In genomic region chr19:44581288-44581687, GRCh38 we compare ENCODE assay signal across 27 cellular contexts. TPM values are rescaled to one million over a fixed set of nuclear protein-coding genes. Genes with fewer than 3 reads are reported as not detected.
DNase-seq lines count a peak whose midpoint lies in the region; ATAC-seq, FAIRE-seq and TF ChIP-seq lines count a peak whose summit lies in the region.
"Had no signal": no experiment of that assay in that cellular context is flagged by ENCODE, and none has a peak within 500 bp of the region (broad histone marks: within the 10 kb centered on the region; RNA-seq: fewer than 3 reads in every experiment).

No MANE protein-coding gene starts in this region.

- H2BK20ac ChIP-seq in IMR-90 (ENCODE audit: low read depth, low read length) (no peak overlapping the region), H1 (ENCODE audit: low read length) (no peak overlapping the region)

- H3K14ac ChIP-seq in IMR-90 (replicated peaks; ENCODE audit: low read depth, low read length), result no peak overlapping the region
- H3K14ac ChIP-seq in H1 (ENCODE audit: insufficient read length), result no peak overlapping the region

- H3K4me1 ChIP-seq in IMR-90 (ENCODE audit: control insufficient read depth, insufficient read depth, low read length) (peaks cover 3% of the 10 kb centered on the region), H1 (replicated peaks in 1 of 4; ENCODE audit: control insufficient read depth in 3 of 4, insufficient read depth in 4 of 4, low read length in 3 of 4) (no peaks in the 10 kb centered on the region), mucosa of rectum (ENCODE audit: control insufficient read depth in 2 of 2, insufficient read depth in 2 of 2, low read length in 2 of 2) (peaks cover 2 to 15% of the 10 kb centered on the region in 2 donors)
- H3K4me1 ChIP-seq: BE2C had no signal

- no peak for TF ChIP-seq RAD21 in IMR-90 (IDR thresholded peaks at IDR 0.05; ENCODE audit: low read length)
- no peak for TF ChIP-seq RAD21 in H1 (IDR thresholded peaks at IDR 0.05 in 1 of 2, conservative IDR thresholded peaks at IDR 0.05 in 1 of 2; ENCODE audit: low read depth in 2 of 2, low read length in 2 of 2)

- H2BK12ac ChIP-seq in H1 (ENCODE audit: low read depth, low read length), result peak overlapping the region; percentile 39; the same call in 1 of the 2 replicates

- H2BK120ac ChIP-seq in IMR-90 (ENCODE audit: low read depth, low read length) (peak overlapping the region; percentile 2; the same call in 1 of the 2 replicates), H1 (replicated peaks; ENCODE audit: low read depth, low read length) (no peak overlapping the region)

- in situ Hi-C loops in IMR-90 (cut with MboI; ENCODE audit: low sequenced_read_pairs), result no loop called here

- no peaks in the 10 kb centered on the region for H3K27me3 ChIP-seq in IMR-90 (ENCODE audit: control insufficient read depth, insufficient read depth, low read length)
- H3K27me3 ChIP-seq in H1 (replicated peaks in 1 of 4; ENCODE audit: control insufficient read depth in 3 of 4, extremely low read depth in 1 of 4, insufficient read depth in 3 of 4, low read length in 3 of 4), result no peaks in the 10 kb centered on the region
- H3K27me3 ChIP-seq in mucosa of rectum (ENCODE audit: control insufficient read depth in 2 of 2, insufficient read depth in 2 of 2, low read length in 2 of 2), result no peaks in the 10 kb centered on the region
- H3K27me3 ChIP-seq: BE2C; BLaER1 treated with 17β-estradiol and CSF1 and Interleukin-3, amounts not matched to agents 10 nM and 100 nM had no signal

- peak overlapping the region; percentile 3; the same call in 1 of the 3 replicates for H2BK15ac ChIP-seq in IMR-90 (ENCODE audit: low read depth, low read length)
- H2BK15ac ChIP-seq in H1 (ENCODE audit: low read length), result no peak overlapping the region

- no peak overlapping the region for H3K56ac ChIP-seq in IMR-90 (ENCODE audit: extremely low read depth, insufficient read depth, low read length)
- peak overlapping the region; percentile 12 for H3K56ac ChIP-seq in H1 (replicated peaks; ENCODE audit: insufficient read length, low read depth, low read length)

- H3K9me3 ChIP-seq in IMR-90 (ENCODE audit: control insufficient read depth, insufficient read depth, low read length) (peaks cover 2% of the 10 kb centered on the region; the same call in 1 of the 2 replicates), H1 (ENCODE audit: insufficient read depth in 2 of 2, low read depth in 1 of 2, low read length in 1 of 2) (peaks cover 4 to 7% of the 10 kb centered on the region in 2 experiments; a peak in 3 of 4 replicates), mucosa of rectum (ENCODE audit: control insufficient read depth in 2 of 2, low read length in 2 of 2) (no peaks in the 10 kb centered on the region)
- H3K9me3 ChIP-seq: BE2C had no signal

- H3K9me1 ChIP-seq in IMR-90 (ENCODE audit: insufficient read depth, low read length), result peaks cover 5% of the 10 kb centered on the region; the same call in 1 of the 2 replicates

- no peak for TF ChIP-seq EP300 in H1 (IDR thresholded peaks at IDR 0.05; ENCODE audit: borderline replicate concordance in 1 of 2, low read depth in 2 of 2, low read length in 2 of 2)

- POLR2A ChIA-PET in IMR-90 (lab: Charles Lee; ENCODE audit: unreplicated experiment) (no interaction called here), H1 (lab: Charles Lee; ENCODE audit: partially characterized antibody) (interaction anchor here (0.9 kb wide), 1 partner anchor 12 kb away, joined by 4 read pairs; no protein-coding TSS in a partner anchor)

- H3K79me2 ChIP-seq in H1 (ENCODE audit: control insufficient read depth in 1 of 2, insufficient read depth in 2 of 2, low read length in 2 of 2), result no peaks in the 10 kb centered on the region

- CTCF ChIA-PET in IMR-90 (lab: Yijun Ruan, JAX) (no interaction called here), H1 (lab: Charles Lee; ENCODE audit: partially characterized antibody) (interaction anchor here (0.7 to 5.7 kb wide), 6 partner anchors 10 to 81 kb away, joined by 3 to 37 read pairs (median 16); partner anchors contain the start of gene PVR)

- H4K91ac ChIP-seq in IMR-90 (ENCODE audit: insufficient read depth, low read depth, low read length) (no peak overlapping the region), H1 (replicated peaks; ENCODE audit: insufficient read length, low read length) (no peak overlapping the region)

- WGBS in IMR-90 (ENCODE audit: extremely low coverage in 2 of 2, insufficient read length in 1 of 2), 2 experiments, result 100% methylated on average over 2 of the region's 2 CpGs; no CpG with 5 or more reads in 1 of the 2 experiments
- WGBS in H1 (ENCODE audit: extremely low coverage in 1 of 2, insufficient coverage in 1 of 2, insufficient read length in 1 of 2, insufficient replicate concordance in 2 of 2, low coverage in 1 of 2, low lambda C conversion rate in 2 of 2, missing lambda C conversion rate in 1 of 2), 2 experiments, result 86% methylated on average over 2 of the region's 2 CpGs; no CpG with 5 or more reads in 1 of the 2 experiments

- FAIRE-seq in H1 (lab: Jason Lieb, UNC), result no peak
- FAIRE-seq: GM12891, GM18507 had no signal

- H3K27ac ChIP-seq in IMR-90 (ENCODE audit: insufficient read depth, low read length) (no peak overlapping the region), H1 (ENCODE audit: low read depth, low read length) (no peak overlapping the region), mucosa of rectum (ENCODE audit: low read depth in 2 of 2, low read length in 2 of 2) (peak overlapping the region; percentile 56)
- H3K27ac ChIP-seq: BLaER1 treated with 17β-estradiol and CSF1 and Interleukin-3, amounts not matched to agents 10 nM and 100 nM had no signal

- dilution Hi-C loops in IMR-90 (cut with HindIII; ENCODE audit: low sequenced_read_pairs, unreplicated experiment), result no loop called here

- H2AFZ ChIP-seq in IMR-90 (replicated peaks; ENCODE audit: low read length, poor library complexity) (no peak overlapping the region), H1 (ENCODE audit: low read length) (no peak overlapping the region)

- H3K4ac ChIP-seq in IMR-90 (ENCODE audit: low read depth, low read length) (0 out of 2 replicates have a peak overlapping the region, but pooled peaks have one; percentile 7), H1 (replicated peaks; ENCODE audit: insufficient read length, low read depth, low read length) (no peak overlapping the region)

- BruUV-seq in IMR-90 (replicated peaks; lab: Mats Ljungman, UMichigan), result no TSS peak

- H3K79me1 ChIP-seq in IMR-90 (ENCODE audit: low read depth in 1 of 2, low read length in 2 of 2) (no peaks in the 10 kb centered on the region), H1 (ENCODE audit: low read depth, low read length) (no peaks in the 10 kb centered on the region)

- no peak overlapping the region for H3K27ac Mint-ChIP-seq in glutamatergic neuron (ENCODE audit: unreplicated experiment)
- H3K27ac Mint-ChIP-seq: CD4-positive, alpha-beta memory T cell; H9; HFFc6 had no signal

- H4K8ac ChIP-seq in IMR-90 (ENCODE audit: low read depth in 2 of 2, low read length in 2 of 2) (no peak overlapping the region), H1 (ENCODE audit: extremely low read depth, insufficient read depth, low read length) (peak overlapping the region; percentile 36)

- H3K36me3 ChIP-seq in IMR-90 (ENCODE audit: control insufficient read depth, insufficient read depth, low read length) (no peaks in the 10 kb centered on the region), H1 (ENCODE audit: control insufficient read depth in 2 of 4, insufficient read depth in 4 of 4, low read length in 3 of 4) (no peaks in the 10 kb centered on the region), mucosa of rectum (ENCODE audit: control insufficient read depth in 2 of 2, insufficient read depth in 2 of 2, low read length in 2 of 2) (no peaks in the 10 kb centered on the region)
- H3K36me3 ChIP-seq: BE2C; BLaER1 treated with 17β-estradiol and CSF1 and Interleukin-3, amounts not matched to agents 10 nM and 100 nM had no signal

- TF ChIP-seq CTCF in IMR-90 (conservative IDR thresholded peaks at IDR 0.05; ENCODE audit: low read depth, low read length), result no peak
- TF ChIP-seq CTCF in H1 (IDR thresholded peaks at IDR 0.05; ENCODE audit: control extremely low read depth in 1 of 3, insufficient read depth in 1 of 3, low read depth in 1 of 3, low read length in 3 of 3), result no peak
- no peak for TF ChIP-seq CTCF in glutamatergic neuron (IDR thresholded peaks at IDR 0.05; ENCODE audit: partially characterized antibody, unreplicated experiment)

- H3K4me3 ChIP-seq in IMR-90 (ENCODE audit: insufficient read depth, low read depth, low read length), result no peak overlapping the region
- no peak overlapping the region for H3K4me3 ChIP-seq in H1 (ENCODE audit: extremely low read depth in 1 of 4, insufficient read depth in 2 of 4, low read depth in 3 of 4, low read length in 4 of 4)
- no peak overlapping the region for H3K4me3 ChIP-seq in mucosa of rectum (ENCODE audit: low read length in 2 of 2)
- H3K4me3 ChIP-seq: A549; BLaER1 treated with 17β-estradiol and CSF1 and Interleukin-3, amounts not matched to agents 10 nM and 100 nM had no signal

- H3K36me3 Mint-ChIP-seq in glutamatergic neuron (ENCODE audit: unreplicated experiment), result no peaks in the 10 kb centered on the region

- no peak overlapping the region for H2AK9ac ChIP-seq in IMR-90 (replicated peaks; ENCODE audit: low read depth, low read length, poor library complexity)

- no peaks in the 10 kb centered on the region for H4K20me1 ChIP-seq in IMR-90 (ENCODE audit: insufficient read depth, low read length)
- no peaks in the 10 kb centered on the region for H4K20me1 ChIP-seq in H1 (replicated peaks in 1 of 2; ENCODE audit: control insufficient read depth in 1 of 2, insufficient read depth in 2 of 2, low read length in 2 of 2)
- H4K20me1 ChIP-seq: BLaER1 treated with 17β-estradiol and CSF1 and Interleukin-3, amounts not matched to agents 10 nM and 100 nM had no signal

- H3K23ac ChIP-seq in IMR-90 (ENCODE audit: low read depth, low read length), result no peak overlapping the region
- H3K23ac ChIP-seq in H1 (ENCODE audit: insufficient read length), result no peak overlapping the region

- no peaks in the 10 kb centered on the region for H3K4me1 Mint-ChIP-seq in glutamatergic neuron (ENCODE audit: low read depth, unreplicated experiment)
- H3K4me1 Mint-ChIP-seq: CD4-positive, alpha-beta memory T cell had no signal

- intact Hi-C loops in IMR-90 (cut with micrococcal nuclease), result no loop called here
- intact Hi-C loops in left cardiac atrium (cut with DNase I), result no loop called here

- no peak overlapping the region for H3K9ac ChIP-seq in IMR-90 (ENCODE audit: low read depth, low read length)
- no peak overlapping the region for H3K9ac ChIP-seq in H1 (replicated peaks in 1 of 4; ENCODE audit: extremely low read depth in 1 of 4, low read depth in 3 of 4, low read length in 3 of 4)
- no peak overlapping the region for H3K9ac ChIP-seq in mucosa of rectum (ENCODE audit: low read depth in 1 of 2, low read length in 2 of 2)
- H3K9ac ChIP-seq: BLaER1 treated with 17β-estradiol and CSF1 and Interleukin-3, amounts not matched to agents 10 nM and 100 nM had no signal

- H3K27me3 Mint-ChIP-seq in glutamatergic neuron (ENCODE audit: unreplicated experiment), result peaks cover 2% of the 10 kb centered on the region

- H3K4me2 ChIP-seq in IMR-90 (ENCODE audit: low read depth, low read length), result no peak overlapping the region
- no peak overlapping the region for H3K4me2 ChIP-seq in H1 (ENCODE audit: insufficient read depth in 1 of 2, low read depth in 2 of 2, low read length in 2 of 2)
- H3K4me2 ChIP-seq: A549; BLaER1 treated with 17β-estradiol and CSF1 and Interleukin-3, amounts not matched to agents 10 nM and 100 nM had no signal

- H3K9me3 Mint-ChIP-seq in glutamatergic neuron (ENCODE audit: unreplicated experiment), result peaks cover 1% of the 10 kb centered on the region
- H3K9me3 Mint-ChIP-seq: HFFc6 had no signal

- no peak overlapping the region for H3K18ac ChIP-seq in IMR-90 (ENCODE audit: low read depth, low read length)
- H3K18ac ChIP-seq in H1 (ENCODE audit: extremely low read depth, low read length), result no peak overlapping the region; the same call in 1 of the 2 replicates

- H4K5ac ChIP-seq in IMR-90 (ENCODE audit: low read depth, low read length) (no peak overlapping the region), H1 (ENCODE audit: insufficient read length, low read depth, low read length) (no peak overlapping the region)

- ATAC-seq in IMR-90 (ENCODE audit: low read depth), result no peak
- no peak for ATAC-seq in left lobe of liver
- no peak for ATAC-seq in left cardiac atrium
- no peak for ATAC-seq in HG03378 (IDR thresholded peaks at IDR 0.05; ENCODE audit: unreplicated experiment)
- ATAC-seq: A549, HCT116 had no signal

- H2AK5ac ChIP-seq in IMR-90 (ENCODE audit: low read depth, low read length) (peak overlapping the region; percentile 4; the same call in 1 of the 2 replicates), H1 (ENCODE audit: low read depth, low read length) (no peak overlapping the region; the same call in 1 of the 2 replicates)

- H3K4me3 Mint-ChIP-seq in glutamatergic neuron (ENCODE audit: unreplicated experiment), result no peak overlapping the region
- H3K4me3 Mint-ChIP-seq: H9, HFFc6 had no signal

- DNase-seq in IMR-90 (no peak), H1 (ENCODE audit: low read depth in 1 of 2, low spot score in 2 of 2) (no peak), left lobe of liver (ENCODE audit: low spot score) (peak; percentile 31), left cardiac atrium (no peak), glutamatergic neuron (no peak)
- DNase-seq: 8988T; ACHN; AML-193; BE2C; Calu3; CD4-positive, alpha-beta memory T cell; COR-L47; DMS53; DMS79 treated with DMSO at 0.1 percent for 48 hours; GF-D8; H9; HFFc6 had no signal

- no peaks in the 10 kb centered on the region for H3K23me2 ChIP-seq in H1 (ENCODE audit: low read depth, low read length)

- no peak for TF ChIP-seq POLR2A in IMR-90 (IDR thresholded peaks at IDR 0.05; ENCODE audit: low read depth, low read length)
- TF ChIP-seq POLR2A in H1 (IDR thresholded peaks at IDR 0.05; ENCODE audit: control extremely low read depth in 1 of 2, low read depth in 2 of 2, low read length in 2 of 2), result no peak

- H2BK5ac ChIP-seq in IMR-90 (ENCODE audit: low read depth, low read length, poor library complexity, severe bottlenecking) (no peak overlapping the region), H1 (ENCODE audit: low read depth, low read length) (no peak overlapping the region)

RNA-seq across cellular contexts. Expression of gene IGSF23, which starts 32.1 kb away (rescaled TPM):
- total RNA-seq in IMR-90 (2012; rRNA removed) (under 0.01 TPM in 1 of 2 replicates, not detected in the other), left lobe of liver (7.0 TPM), left cardiac atrium (not detected), glutamatergic neuron (ENCODE audit: unreplicated experiment) (not detected)
- polyA plus RNA-seq in IMR-90 (2012; rRNA removed) (0.26 and 0.27 TPM in 2 replicates), H1 (2011; rRNA removed) (not detected in 2 replicates)
- 0.15 and 0.22 TPM in 2 replicates for polyA plus RNA-seq in IMR-90 (2012; cell fraction: cytosol; rRNA removed)
- polyA plus RNA-seq in IMR-90 (2012; cell fraction: nucleus; rRNA removed; ENCODE audit: low replicate concordance), result 0.14 TPM in 1 of 2 replicates, not detected in the other
- not detected in 2 replicates for total RNA-seq in H1 (2021; fragmentation: NEBNext Ultra II Directional; extraction: Animal tissue kit (Norgen Biotek cat#: 25700))
- polyA plus RNA-seq in H1 (2011; cell fraction: cytosol; rRNA removed), result not detected
- not detected for polyA plus RNA-seq in H1 (2011; cell fraction: nucleus; rRNA removed)
- polyA plus RNA-seq in H1 (2012, experiment 1 of 2), result not detected in 4 replicates
- not detected for polyA plus RNA-seq in H1 (2012, experiment 2 of 2)
- polyA plus RNA-seq in H1 (2013, experiment 1 of 2), result not detected
- polyA plus RNA-seq in H1 (2013, experiment 2 of 2), result not detected
- not detected in 2 replicates for polyA minus RNA-seq in H1 (2011; rRNA and poly(A)+ RNA removed)
- polyA minus RNA-seq in H1 (2011; cell fraction: cytosol; rRNA and poly(A)+ RNA removed), result not detected
- not detected for polyA minus RNA-seq in H1 (2011; cell fraction: nucleus; rRNA and poly(A)+ RNA removed)
- total RNA-seq: Calu3; CD4-positive, alpha-beta memory T cell; Daoy; G401; H4; H9; HFFc6 had no signal
- polyA plus RNA-seq: CD4-positive, alpha-beta memory T cell had no signal

RNA-seq across cellular contexts. Expression of gene CEACAM20, which starts 51.8 kb away (rescaled TPM):
- total RNA-seq in IMR-90 (2012; rRNA removed) (not detected in 2 replicates), left lobe of liver (not detected), left cardiac atrium (not detected), glutamatergic neuron (ENCODE audit: unreplicated experiment) (not detected)
- polyA plus RNA-seq in IMR-90 (2012; rRNA removed) (not detected in 2 replicates), H1 (2011; rRNA removed) (not detected in 2 replicates)
- polyA plus RNA-seq in IMR-90 (2012; cell fraction: cytosol; rRNA removed), result not detected in 2 replicates
- polyA plus RNA-seq in IMR-90 (2012; cell fraction: nucleus; rRNA removed; ENCODE audit: low replicate concordance), result 0.05 TPM in 1 of 2 replicates, not detected in the other
- not detected in 2 replicates for total RNA-seq in H1 (2021; fragmentation: NEBNext Ultra II Directional; extraction: Animal tissue kit (Norgen Biotek cat#: 25700))
- not detected for polyA plus RNA-seq in H1 (2011; cell fraction: cytosol; rRNA removed)
- polyA plus RNA-seq in H1 (2011; cell fraction: nucleus; rRNA removed), result 0.10 TPM
- polyA plus RNA-seq in H1 (2012, experiment 1 of 2), result not detected in 4 replicates
- polyA plus RNA-seq in H1 (2012, experiment 2 of 2), result not detected
- polyA plus RNA-seq in H1 (2013, experiment 1 of 2), result not detected
- polyA plus RNA-seq in H1 (2013, experiment 2 of 2), result not detected
- polyA minus RNA-seq in H1 (2011; rRNA and poly(A)+ RNA removed), result not detected in 2 replicates
- not detected for polyA minus RNA-seq in H1 (2011; cell fraction: cytosol; rRNA and poly(A)+ RNA removed)
- not detected for polyA minus RNA-seq in H1 (2011; cell fraction: nucleus; rRNA and poly(A)+ RNA removed)
- total RNA-seq: CD4-positive, alpha-beta memory T cell; Daoy; G401; H4; H9; HFFc6 had no signal
- polyA plus RNA-seq: CD4-positive, alpha-beta memory T cell had no signal

Comparison
In these comparisons a context has a peak if more than half of its experiments do, and no peak if none do; other contexts are left out.
1. H3K27ac ChIP-seq: peak in mucosa of rectum (2 of 2); none in IMR-90 (single experiment) and H1 (single experiment).